In the genomic region with DNA sequence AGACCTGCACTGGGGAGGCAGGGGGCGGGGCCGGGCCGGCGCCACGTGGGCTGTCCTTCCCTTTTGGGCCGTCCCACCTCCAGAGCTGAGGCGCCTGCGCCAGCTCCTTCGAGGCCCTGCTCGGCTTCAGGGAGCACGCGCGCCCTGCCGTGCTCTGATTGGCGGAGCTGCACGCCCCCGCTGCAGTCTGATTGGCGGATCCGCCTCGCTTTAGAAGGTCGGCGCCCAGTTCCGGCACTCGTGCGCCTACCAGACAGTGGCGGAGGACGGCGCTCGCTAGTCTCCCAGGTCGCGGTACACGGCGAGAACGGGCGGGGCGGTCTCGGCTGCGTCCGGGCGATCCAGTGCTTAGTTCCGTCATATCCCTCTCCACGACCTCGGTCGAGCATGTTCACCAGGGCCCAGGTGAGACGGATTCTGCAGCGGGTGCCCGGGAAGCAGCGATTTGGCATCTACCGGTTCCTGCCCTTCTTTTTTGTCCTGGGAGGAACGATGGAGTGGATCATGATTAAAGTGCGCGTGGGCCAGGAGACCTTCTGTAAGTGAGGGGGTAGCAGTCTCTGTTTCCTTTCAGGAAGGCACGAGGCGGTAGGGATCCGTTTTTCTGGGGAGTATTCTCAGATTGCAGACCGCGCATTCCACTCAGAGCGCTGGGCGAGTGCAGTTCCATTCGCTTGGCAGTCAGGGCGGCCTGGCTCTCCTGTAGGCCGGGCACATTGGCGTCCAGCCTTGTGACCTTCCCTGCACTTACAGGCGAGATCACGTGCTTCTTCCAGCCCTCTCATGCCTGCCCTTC, we compare ENCODE assay signal across 1 cellular context.
TF ChIP-seq lines count a peak whose summit lies in the region.

A gene with protein sequence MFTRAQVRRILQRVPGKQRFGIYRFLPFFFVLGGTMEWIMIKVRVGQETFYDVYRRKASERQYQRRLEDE (plus strand): TSS at position 237 of the 796 bp plus-strand sequence. CDS start 151 bp downstream, at position 388.

TF ChIP-seq in WTC11, 78 proteins besides CTCF, POLR2A, EP300 and RAD21 (continued from another document and continues in another):
- TF ChIP-seq, protein P1, sequence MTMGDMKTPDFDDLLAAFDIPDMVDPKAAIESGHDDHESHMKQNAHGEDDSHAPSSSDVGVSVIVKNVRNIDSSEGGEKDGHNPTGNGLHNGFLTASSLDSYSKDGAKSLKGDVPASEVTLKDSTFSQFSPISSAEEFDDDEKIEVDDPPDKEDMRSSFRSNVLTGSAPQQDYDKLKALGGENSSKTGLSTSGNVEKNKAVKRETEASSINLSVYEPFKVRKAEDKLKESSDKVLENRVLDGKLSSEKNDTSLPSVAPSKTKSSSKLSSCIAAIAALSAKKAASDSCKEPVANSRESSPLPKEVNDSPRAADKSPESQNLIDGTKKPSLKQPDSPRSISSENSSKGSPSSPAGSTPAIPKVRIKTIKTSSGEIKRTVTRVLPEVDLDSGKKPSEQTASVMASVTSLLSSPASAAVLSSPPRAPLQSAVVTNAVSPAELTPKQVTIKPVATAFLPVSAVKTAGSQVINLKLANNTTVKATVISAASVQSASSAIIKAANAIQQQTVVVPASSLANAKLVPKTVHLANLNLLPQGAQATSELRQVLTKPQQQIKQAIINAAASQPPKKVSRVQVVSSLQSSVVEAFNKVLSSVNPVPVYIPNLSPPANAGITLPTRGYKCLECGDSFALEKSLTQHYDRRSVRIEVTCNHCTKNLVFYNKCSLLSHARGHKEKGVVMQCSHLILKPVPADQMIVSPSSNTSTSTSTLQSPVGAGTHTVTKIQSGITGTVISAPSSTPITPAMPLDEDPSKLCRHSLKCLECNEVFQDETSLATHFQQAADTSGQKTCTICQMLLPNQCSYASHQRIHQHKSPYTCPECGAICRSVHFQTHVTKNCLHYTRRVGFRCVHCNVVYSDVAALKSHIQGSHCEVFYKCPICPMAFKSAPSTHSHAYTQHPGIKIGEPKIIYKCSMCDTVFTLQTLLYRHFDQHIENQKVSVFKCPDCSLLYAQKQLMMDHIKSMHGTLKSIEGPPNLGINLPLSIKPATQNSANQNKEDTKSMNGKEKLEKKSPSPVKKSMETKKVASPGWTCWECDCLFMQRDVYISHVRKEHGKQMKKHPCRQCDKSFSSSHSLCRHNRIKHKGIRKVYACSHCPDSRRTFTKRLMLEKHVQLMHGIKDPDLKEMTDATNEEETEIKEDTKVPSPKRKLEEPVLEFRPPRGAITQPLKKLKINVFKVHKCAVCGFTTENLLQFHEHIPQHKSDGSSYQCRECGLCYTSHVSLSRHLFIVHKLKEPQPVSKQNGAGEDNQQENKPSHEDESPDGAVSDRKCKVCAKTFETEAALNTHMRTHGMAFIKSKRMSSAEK (CRISPR knock-in tag; IDR thresholded peaks at IDR 0.05; ENCODE audit: borderline replicate concordance) = no peak
- TF ChIP-seq ZBTB21 (CRISPR knock-in tag; IDR thresholded peaks at IDR 0.05; ENCODE audit: borderline replicate concordance) (peak; percentile 95; the same call in 1 of the 2 replicates), ESRRA (CRISPR knock-in tag; IDR thresholded peaks at IDR 0.05; ENCODE audit: borderline replicate concordance) (peak; percentile 78; the same call in 1 of the 2 replicates), SP1 (CRISPR knock-in tag; conservative IDR thresholded peaks at IDR 0.05) (peak; percentile 98), ZNF416 (CRISPR knock-in tag; IDR thresholded peaks at IDR 0.05) (0 out of 2 replicates have a peak, but pooled peaks have one; percentile 54), TCF7 (CRISPR knock-in tag; IDR thresholded peaks at IDR 0.05; ENCODE audit: low read depth) (peak; percentile 71; the same call in 1 of the 2 replicates), ZNF138 (CRISPR knock-in tag; conservative IDR thresholded peaks at IDR 0.05) (peak; percentile 97), FOXP1 (CRISPR knock-in tag; IDR thresholded peaks at IDR 0.05; ENCODE audit: borderline replicate concordance) (peak; percentile 83), CREM (CRISPR knock-in tag; IDR thresholded peaks at IDR 0.05) (no peak), HMGA2 (CRISPR knock-in tag; IDR thresholded peaks at IDR 0.05) (no peak), NR1H2 (CRISPR knock-in tag; IDR thresholded peaks at IDR 0.05) (no peak), KAT7 (CRISPR knock-in tag; IDR thresholded peaks at IDR 0.05; ENCODE audit: borderline replicate concordance) (0 out of 2 replicates have a peak, but pooled peaks have one; percentile 34), ZNF232 (CRISPR knock-in tag; IDR thresholded peaks at IDR 0.05) (peak; percentile 89), SOX15 (CRISPR knock-in tag; IDR thresholded peaks at IDR 0.05) (no peak), ZNF396 (CRISPR knock-in tag; IDR thresholded peaks at IDR 0.05; ENCODE audit: borderline replicate concordance) (no peak), ZNF121 (CRISPR knock-in tag; IDR thresholded peaks at IDR 0.05) (0 out of 2 replicates have a peak, but pooled peaks have one; percentile 1)
- TF ChIP-seq, protein P2, sequence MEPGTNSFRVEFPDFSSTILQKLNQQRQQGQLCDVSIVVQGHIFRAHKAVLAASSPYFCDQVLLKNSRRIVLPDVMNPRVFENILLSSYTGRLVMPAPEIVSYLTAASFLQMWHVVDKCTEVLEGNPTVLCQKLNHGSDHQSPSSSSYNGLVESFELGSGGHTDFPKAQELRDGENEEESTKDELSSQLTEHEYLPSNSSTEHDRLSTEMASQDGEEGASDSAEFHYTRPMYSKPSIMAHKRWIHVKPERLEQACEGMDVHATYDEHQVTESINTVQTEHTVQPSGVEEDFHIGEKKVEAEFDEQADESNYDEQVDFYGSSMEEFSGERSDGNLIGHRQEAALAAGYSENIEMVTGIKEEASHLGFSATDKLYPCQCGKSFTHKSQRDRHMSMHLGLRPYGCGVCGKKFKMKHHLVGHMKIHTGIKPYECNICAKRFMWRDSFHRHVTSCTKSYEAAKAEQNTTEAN (CRISPR knock-in tag; IDR thresholded peaks at IDR 0.05) = peak; percentile 76; the same call in 1 of the 2 replicates
- TF ChIP-seq, protein P3, sequence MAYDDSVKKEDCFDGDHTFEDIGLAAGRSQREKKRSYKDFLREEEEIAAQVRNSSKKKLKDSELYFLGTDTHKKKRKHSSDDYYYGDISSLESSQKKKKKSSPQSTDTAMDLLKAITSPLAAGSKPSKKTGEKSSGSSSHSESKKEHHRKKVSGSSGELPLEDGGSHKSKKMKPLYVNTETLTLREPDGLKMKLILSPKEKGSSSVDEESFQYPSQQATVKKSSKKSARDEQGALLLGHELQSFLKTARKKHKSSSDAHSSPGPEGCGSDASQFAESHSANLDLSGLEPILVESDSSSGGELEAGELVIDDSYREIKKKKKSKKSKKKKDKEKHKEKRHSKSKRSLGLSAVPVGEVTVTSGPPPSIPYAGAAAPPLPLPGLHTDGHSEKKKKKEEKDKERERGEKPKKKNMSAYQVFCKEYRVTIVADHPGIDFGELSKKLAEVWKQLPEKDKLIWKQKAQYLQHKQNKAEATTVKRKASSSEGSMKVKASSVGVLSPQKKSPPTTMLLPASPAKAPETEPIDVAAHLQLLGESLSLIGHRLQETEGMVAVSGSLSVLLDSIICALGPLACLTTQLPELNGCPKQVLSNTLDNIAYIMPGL (CRISPR knock-in tag; IDR thresholded peaks at IDR 0.05) = peak; percentile 80
- TF ChIP-seq, protein P4, sequence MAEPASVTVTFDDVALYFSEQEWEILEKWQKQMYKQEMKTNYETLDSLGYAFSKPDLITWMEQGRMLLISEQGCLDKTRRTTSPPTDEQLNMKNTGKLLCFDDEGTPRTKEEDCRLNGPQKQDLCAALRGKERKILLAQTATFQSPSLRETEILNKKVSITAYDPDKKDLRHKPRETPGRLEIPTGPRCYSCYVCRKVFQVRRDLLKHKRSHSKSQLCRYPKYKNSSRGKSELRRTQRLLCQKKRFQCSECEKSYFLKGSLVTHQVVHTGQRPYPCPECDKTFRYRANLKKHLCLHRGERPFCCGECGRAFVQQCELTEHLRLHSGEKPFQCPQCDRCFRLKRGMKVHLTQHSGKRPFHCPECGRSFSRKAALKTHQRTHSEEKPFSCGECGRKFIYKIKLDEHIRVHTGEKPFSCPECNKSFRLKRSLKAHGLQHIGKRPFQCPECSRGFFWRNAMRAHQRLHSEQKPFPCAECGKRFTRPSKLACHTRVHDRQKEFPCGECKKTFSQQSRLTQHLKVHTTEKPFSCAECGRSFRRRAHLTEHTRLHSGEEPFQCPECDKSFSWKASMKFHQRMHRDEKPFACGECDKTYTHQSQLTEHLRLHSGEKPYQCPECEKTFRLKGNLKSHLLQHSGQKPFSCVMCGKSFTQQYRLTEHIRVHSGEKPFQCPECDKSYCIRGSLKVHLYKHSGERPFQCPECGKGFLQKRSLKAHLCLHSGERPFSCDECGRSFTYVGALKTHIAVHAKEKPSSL (CRISPR knock-in tag; conservative IDR thresholded peaks at IDR 0.05) = no peak
- TF ChIP-seq, protein P5, sequence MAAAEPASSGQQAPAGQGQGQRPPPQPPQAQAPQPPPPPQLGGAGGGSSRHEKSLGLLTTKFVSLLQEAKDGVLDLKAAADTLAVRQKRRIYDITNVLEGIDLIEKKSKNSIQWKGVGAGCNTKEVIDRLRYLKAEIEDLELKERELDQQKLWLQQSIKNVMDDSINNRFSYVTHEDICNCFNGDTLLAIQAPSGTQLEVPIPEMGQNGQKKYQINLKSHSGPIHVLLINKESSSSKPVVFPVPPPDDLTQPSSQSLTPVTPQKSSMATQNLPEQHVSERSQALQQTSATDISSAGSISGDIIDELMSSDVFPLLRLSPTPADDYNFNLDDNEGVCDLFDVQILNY (CRISPR knock-in tag; IDR thresholded peaks at IDR 0.05) = peak; percentile 62; the same call in 1 of the 2 replicates
- TF ChIP-seq, protein P6, sequence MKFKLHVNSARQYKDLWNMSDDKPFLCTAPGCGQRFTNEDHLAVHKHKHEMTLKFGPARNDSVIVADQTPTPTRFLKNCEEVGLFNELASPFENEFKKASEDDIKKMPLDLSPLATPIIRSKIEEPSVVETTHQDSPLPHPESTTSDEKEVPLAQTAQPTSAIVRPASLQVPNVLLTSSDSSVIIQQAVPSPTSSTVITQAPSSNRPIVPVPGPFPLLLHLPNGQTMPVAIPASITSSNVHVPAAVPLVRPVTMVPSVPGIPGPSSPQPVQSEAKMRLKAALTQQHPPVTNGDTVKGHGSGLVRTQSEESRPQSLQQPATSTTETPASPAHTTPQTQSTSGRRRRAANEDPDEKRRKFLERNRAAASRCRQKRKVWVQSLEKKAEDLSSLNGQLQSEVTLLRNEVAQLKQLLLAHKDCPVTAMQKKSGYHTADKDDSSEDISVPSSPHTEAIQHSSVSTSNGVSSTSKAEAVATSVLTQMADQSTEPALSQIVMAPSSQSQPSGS (CRISPR knock-in tag; IDR thresholded peaks at IDR 0.05; ENCODE audit: borderline replicate concordance, low read depth) = no peak
- TF ChIP-seq, protein P7, sequence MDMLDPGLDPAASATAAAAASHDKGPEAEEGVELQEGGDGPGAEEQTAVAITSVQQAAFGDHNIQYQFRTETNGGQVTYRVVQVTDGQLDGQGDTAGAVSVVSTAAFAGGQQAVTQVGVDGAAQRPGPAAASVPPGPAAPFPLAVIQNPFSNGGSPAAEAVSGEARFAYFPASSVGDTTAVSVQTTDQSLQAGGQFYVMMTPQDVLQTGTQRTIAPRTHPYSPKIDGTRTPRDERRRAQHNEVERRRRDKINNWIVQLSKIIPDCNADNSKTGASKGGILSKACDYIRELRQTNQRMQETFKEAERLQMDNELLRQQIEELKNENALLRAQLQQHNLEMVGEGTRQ (CRISPR knock-in tag; IDR thresholded peaks at IDR 0.05) = peak; percentile 93
- TF ChIP-seq, protein P8, sequence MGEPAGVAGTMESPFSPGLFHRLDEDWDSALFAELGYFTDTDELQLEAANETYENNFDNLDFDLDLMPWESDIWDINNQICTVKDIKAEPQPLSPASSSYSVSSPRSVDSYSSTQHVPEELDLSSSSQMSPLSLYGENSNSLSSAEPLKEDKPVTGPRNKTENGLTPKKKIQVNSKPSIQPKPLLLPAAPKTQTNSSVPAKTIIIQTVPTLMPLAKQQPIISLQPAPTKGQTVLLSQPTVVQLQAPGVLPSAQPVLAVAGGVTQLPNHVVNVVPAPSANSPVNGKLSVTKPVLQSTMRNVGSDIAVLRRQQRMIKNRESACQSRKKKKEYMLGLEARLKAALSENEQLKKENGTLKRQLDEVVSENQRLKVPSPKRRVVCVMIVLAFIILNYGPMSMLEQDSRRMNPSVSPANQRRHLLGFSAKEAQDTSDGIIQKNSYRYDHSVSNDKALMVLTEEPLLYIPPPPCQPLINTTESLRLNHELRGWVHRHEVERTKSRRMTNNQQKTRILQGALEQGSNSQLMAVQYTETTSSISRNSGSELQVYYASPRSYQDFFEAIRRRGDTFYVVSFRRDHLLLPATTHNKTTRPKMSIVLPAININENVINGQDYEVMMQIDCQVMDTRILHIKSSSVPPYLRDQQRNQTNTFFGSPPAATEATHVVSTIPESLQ (CRISPR knock-in tag; IDR thresholded peaks at IDR 0.05) = no peak
- TF ChIP-seq, protein P9, sequence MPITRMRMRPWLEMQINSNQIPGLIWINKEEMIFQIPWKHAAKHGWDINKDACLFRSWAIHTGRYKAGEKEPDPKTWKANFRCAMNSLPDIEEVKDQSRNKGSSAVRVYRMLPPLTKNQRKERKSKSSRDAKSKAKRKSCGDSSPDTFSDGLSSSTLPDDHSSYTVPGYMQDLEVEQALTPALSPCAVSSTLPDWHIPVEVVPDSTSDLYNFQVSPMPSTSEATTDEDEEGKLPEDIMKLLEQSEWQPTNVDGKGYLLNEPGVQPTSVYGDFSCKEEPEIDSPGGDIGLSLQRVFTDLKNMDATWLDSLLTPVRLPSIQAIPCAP (CRISPR knock-in tag; IDR thresholded peaks at IDR 0.05) = peak; percentile 91; the same call in 1 of the 2 replicates
- TF ChIP-seq, protein P10, sequence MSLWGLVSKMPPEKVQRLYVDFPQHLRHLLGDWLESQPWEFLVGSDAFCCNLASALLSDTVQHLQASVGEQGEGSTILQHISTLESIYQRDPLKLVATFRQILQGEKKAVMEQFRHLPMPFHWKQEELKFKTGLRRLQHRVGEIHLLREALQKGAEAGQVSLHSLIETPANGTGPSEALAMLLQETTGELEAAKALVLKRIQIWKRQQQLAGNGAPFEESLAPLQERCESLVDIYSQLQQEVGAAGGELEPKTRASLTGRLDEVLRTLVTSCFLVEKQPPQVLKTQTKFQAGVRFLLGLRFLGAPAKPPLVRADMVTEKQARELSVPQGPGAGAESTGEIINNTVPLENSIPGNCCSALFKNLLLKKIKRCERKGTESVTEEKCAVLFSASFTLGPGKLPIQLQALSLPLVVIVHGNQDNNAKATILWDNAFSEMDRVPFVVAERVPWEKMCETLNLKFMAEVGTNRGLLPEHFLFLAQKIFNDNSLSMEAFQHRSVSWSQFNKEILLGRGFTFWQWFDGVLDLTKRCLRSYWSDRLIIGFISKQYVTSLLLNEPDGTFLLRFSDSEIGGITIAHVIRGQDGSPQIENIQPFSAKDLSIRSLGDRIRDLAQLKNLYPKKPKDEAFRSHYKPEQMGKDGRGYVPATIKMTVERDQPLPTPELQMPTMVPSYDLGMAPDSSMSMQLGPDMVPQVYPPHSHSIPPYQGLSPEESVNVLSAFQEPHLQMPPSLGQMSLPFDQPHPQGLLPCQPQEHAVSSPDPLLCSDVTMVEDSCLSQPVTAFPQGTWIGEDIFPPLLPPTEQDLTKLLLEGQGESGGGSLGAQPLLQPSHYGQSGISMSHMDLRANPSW (CRISPR knock-in tag; conservative IDR thresholded peaks at IDR 0.05; ENCODE audit: low read depth) = 0 out of 2 replicates have a peak, but pooled peaks have one; percentile 51
- TF ChIP-seq, protein P11, sequence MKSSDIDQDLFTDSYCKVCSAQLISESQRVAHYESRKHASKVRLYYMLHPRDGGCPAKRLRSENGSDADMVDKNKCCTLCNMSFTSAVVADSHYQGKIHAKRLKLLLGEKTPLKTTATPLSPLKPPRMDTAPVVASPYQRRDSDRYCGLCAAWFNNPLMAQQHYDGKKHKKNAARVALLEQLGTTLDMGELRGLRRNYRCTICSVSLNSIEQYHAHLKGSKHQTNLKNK (CRISPR knock-in tag; IDR thresholded peaks at IDR 0.05) = 0 out of 2 replicates have a peak, but pooled peaks have one; percentile 10
